In the genomic region with DNA sequence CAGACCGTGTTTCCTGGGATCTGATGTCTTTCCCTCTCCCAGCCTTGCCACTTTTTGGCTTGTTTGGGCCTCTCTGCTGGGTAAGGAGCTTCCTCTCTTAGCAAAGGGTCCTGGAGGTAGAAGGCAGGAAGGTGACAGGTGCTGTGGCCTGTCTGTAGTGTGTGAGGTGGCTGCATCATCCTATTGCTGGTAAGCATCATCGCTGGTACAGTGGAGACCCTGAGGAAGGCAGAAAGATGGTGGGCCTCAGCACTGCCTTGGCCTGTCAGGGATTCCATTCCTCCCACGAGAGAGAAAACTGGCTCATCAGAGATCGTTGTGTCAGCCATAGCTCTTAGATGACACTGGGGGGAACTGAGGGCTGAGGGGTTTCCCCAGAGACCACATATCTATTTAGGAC, we compare ENCODE assay signal across 19 cellular contexts. TPM values are rescaled to one million over a fixed set of nuclear protein-coding genes. Genes with fewer than 3 reads are reported as not detected.
DNase-seq lines count a peak whose midpoint lies in the region; ATAC-seq, FAIRE-seq and TF ChIP-seq lines count a peak whose summit lies in the region.
"Had no signal": no experiment of that assay in that cellular context is flagged by ENCODE, and none has a peak within 500 bp of the region (broad histone marks: within the 10 kb centered on the region; RNA-seq: fewer than 3 reads in every experiment).

No MANE protein-coding gene starts in this region.

- ATAC-seq in CD8-positive, alpha-beta T cell = no peak
- peak; percentile 4 to 29 for ATAC-seq in stimulated activated naive B cell treated with anti-CD40 and anti-IgM and Interleukin-4, amounts not matched to agents 10 μg/mL and 1 μg/mL and 100 μg/mL, for 72 hours (replicated peaks)
- no peak for ATAC-seq in HG02571 (IDR thresholded peaks at IDR 0.05; ENCODE audit: unreplicated experiment)
- ATAC-seq: foreskin keratinocyte, pancreas had no signal

- no peak overlapping the region for H2AFZ ChIP-seq in hepatocyte

- no peaks in the 10 kb centered on the region for H3K27me3 Mint-ChIP-seq in CD8-positive, alpha-beta T cell (ENCODE audit: low read depth)
- H3K27me3 Mint-ChIP-seq in stimulated activated naive B cell treated with anti-CD40 and anti-IgM and Interleukin-4, amounts not matched to agents 10 μg/mL and 1 μg/mL and 100 μg/mL, for 72 hours = peaks cover 22 to 31% of the 10 kb centered on the region in 2 donors
- H3K27me3 Mint-ChIP-seq: activated naive CD8-positive, alpha-beta T cell treated with anti-CD3 and anti-CD28 coated beads, Interleukin-2, amount 10 ng/mL, durations not matched to agents 7 days and 5 days; central memory CD8-positive, alpha-beta T cell had no signal

- no peak overlapping the region for H3K27ac ChIP-seq in CD8-positive, alpha-beta T cell (ENCODE audit: low read depth, low read length)
- H3K27ac ChIP-seq in RWPE1 (peak overlapping the region; percentile 95), hepatocyte (peak overlapping the region; percentile 78), small intestine (ENCODE audit: low read depth in 1 of 2, low read length in 1 of 2) (no peak overlapping the region)
- H3K27ac ChIP-seq: C4-2B, foreskin keratinocyte had no signal

- TF ChIP-seq CTCF in CD8-positive, alpha-beta T cell (IDR thresholded peaks at IDR 0.05) = no peak
- TF ChIP-seq CTCF in RWPE1 (conservative IDR thresholded peaks at IDR 0.05; ENCODE audit: low read depth) (no peak), hepatocyte (IDR thresholded peaks at IDR 0.05; ENCODE audit: poor library complexity) (no peak)

- no peaks in the 10 kb centered on the region for H3K27me3 ChIP-seq in CD8-positive, alpha-beta T cell (ENCODE audit: insufficient read depth, low read length)
- H3K27me3 ChIP-seq in hepatocyte (no peaks in the 10 kb centered on the region), small intestine (ENCODE audit: control insufficient read depth in 2 of 2, insufficient read depth in 2 of 2, low read length in 2 of 2) (no peaks in the 10 kb centered on the region)
- H3K27me3 ChIP-seq: foreskin keratinocyte, pancreas, spleen had no signal

- no peak overlapping the region for H3K4me3 ChIP-seq in CD8-positive, alpha-beta T cell (ENCODE audit: low read depth, low read length)
- no peak overlapping the region for H3K4me3 ChIP-seq in hepatocyte
- H3K4me3 ChIP-seq in small intestine (ENCODE audit: low read depth in 1 of 2, low read length in 2 of 2) = no peak overlapping the region
- H3K4me3 ChIP-seq: pancreas, spleen had no signal

- H3K27ac Mint-ChIP-seq in CD8-positive, alpha-beta T cell = peak overlapping the region; percentile 70
- no peak overlapping the region for H3K27ac Mint-ChIP-seq in stimulated activated naive B cell treated with anti-CD40 and anti-IgM and Interleukin-4, amounts not matched to agents 10 μg/mL and 1 μg/mL and 100 μg/mL, for 72 hours
- H3K27ac Mint-ChIP-seq: activated naive CD8-positive, alpha-beta T cell treated with anti-CD3 and anti-CD28 coated beads, Interleukin-2, amount 10 ng/mL, durations not matched to agents 7 days and 5 days had no signal

- H3K9me3 Mint-ChIP-seq in CD8-positive, alpha-beta T cell = no peaks in the 10 kb centered on the region
- H3K9me3 Mint-ChIP-seq in stimulated activated naive B cell treated with anti-CD40 and anti-IgM and Interleukin-4, amounts not matched to agents 10 μg/mL and 1 μg/mL and 100 μg/mL, for 72 hours = no peaks in the 10 kb centered on the region
- H3K9me3 Mint-ChIP-seq: activated naive CD8-positive, alpha-beta T cell treated with anti-CD3 and anti-CD28 coated beads, Interleukin-2, amount 10 ng/mL, durations not matched to agents 7 days and 5 days; central memory CD8-positive, alpha-beta T cell had no signal

- peaks cover 8% of the 10 kb centered on the region for H3K36me3 ChIP-seq in CD8-positive, alpha-beta T cell (ENCODE audit: insufficient read depth, low read length)
- H3K36me3 ChIP-seq in hepatocyte (replicated peaks; ENCODE audit: insufficient read depth, low read depth) (no peaks in the 10 kb centered on the region), small intestine (ENCODE audit: control insufficient read depth in 2 of 2, insufficient read depth in 2 of 2, low read length in 2 of 2) (peaks cover 0 to 3% of the 10 kb centered on the region in 2 donors)

- CTCF ChIA-PET in CD8-positive, alpha-beta T cell (lab: Charles Lee) = no interaction called here
- CTCF ChIA-PET in RWPE1 (lab: Yijun Ruan, JAX) = no interaction called here

- no peaks in the 10 kb centered on the region for H3K9me3 ChIP-seq in CD8-positive, alpha-beta T cell (ENCODE audit: low read length)
- H3K9me3 ChIP-seq in hepatocyte (ENCODE audit: low read depth) (no peaks in the 10 kb centered on the region), small intestine (ENCODE audit: control insufficient read depth, low read depth) (no peaks in the 10 kb centered on the region)
- H3K9me3 ChIP-seq: pancreas, spleen had no signal

- no peak for DNase-seq in CD8-positive, alpha-beta T cell
- DNase-seq in RWPE1 (ENCODE audit: low spot score) = no peak
- no peak for DNase-seq in hepatocyte (ENCODE audit: low spot score)
- no peak for DNase-seq in stimulated activated naive B cell treated with anti-CD40 and anti-IgM and Interleukin-4, amounts not matched to agents 10 μg/mL and 1 μg/mL and 100 μg/mL, for 72 hours
- no peak for DNase-seq in small intestine
- no peak for DNase-seq in epidermal melanocyte (ENCODE audit: insufficient read length, low spot score)
- DNase-seq in Ammon's horn (ENCODE audit: low spot score) = no peak
- DNase-seq: activated CD4-positive, alpha-beta T cell treated with anti-CD3 and anti-CD28 coated beads for 4 hours; activated naive CD8-positive, alpha-beta T cell treated with anti-CD3 and anti-CD28 coated beads, Interleukin-2, amount 10 ng/mL, durations not matched to agents 7 days and 5 days; foreskin keratinocyte; KG1; mesendoderm; NCI-H1417 treated with DMSO at 0.1 percent for 48 hours; pancreas; spleen had no signal

- 74% methylated on average over 4 of the region's 4 CpGs for WGBS in hepatocyte (ENCODE audit: low lambda C conversion rate, missing lambda C conversion rate)
- WGBS in small intestine, 3 donors = 63 to 93% (median 66%) methylated on average over 4 of the region's 4 CpGs

- FAIRE-seq in small intestine (lab: Jason Lieb, UNC) = no peak
- FAIRE-seq: endometrium, pancreas had no signal

- H3K4me1 ChIP-seq in CD8-positive, alpha-beta T cell (ENCODE audit: insufficient read depth, low read length) = peaks cover 22% of the 10 kb centered on the region
- peaks cover 61% of the 10 kb centered on the region for H3K4me1 ChIP-seq in hepatocyte (ENCODE audit: insufficient read depth)
- peaks cover 0 to 2% of the 10 kb centered on the region in 2 donors for H3K4me1 ChIP-seq in small intestine (ENCODE audit: control insufficient read depth in 2 of 2, insufficient read depth in 1 of 2, low read depth in 1 of 2, low read length in 1 of 2)
- H3K4me1 ChIP-seq: foreskin keratinocyte had no signal

- H4K20me1 ChIP-seq in hepatocyte (ENCODE audit: insufficient read depth, poor library complexity, severe bottlenecking) = peaks cover 98% of the 10 kb centered on the region

- intact Hi-C loops in CD8-positive, alpha-beta T cell (cut with DNase I, micrococcal nuclease) = no loop called here

- POLR2A ChIA-PET in CD8-positive, alpha-beta T cell (lab: Charles Lee) = interaction anchor here (1.2 kb wide), 1 partner anchor 34 kb away, joined by 3 read pairs; no protein-coding TSS in a partner anchor
- POLR2A ChIA-PET in RWPE1 (lab: Yijun Ruan, JAX; ENCODE audit: low non-redundant PET) = no interaction called here

- H3K79me2 ChIP-seq in hepatocyte = peaks cover 98% of the 10 kb centered on the region

- H3K4me2 ChIP-seq in hepatocyte = no peak overlapping the region

- H3K4me3 Mint-ChIP-seq in CD8-positive, alpha-beta T cell = no peak overlapping the region
- H3K4me3 Mint-ChIP-seq in stimulated activated naive B cell treated with anti-CD40 and anti-IgM and Interleukin-4, amounts not matched to agents 10 μg/mL and 1 μg/mL and 100 μg/mL, for 72 hours = no peak overlapping the region
- H3K4me3 Mint-ChIP-seq: activated naive CD8-positive, alpha-beta T cell treated with anti-CD3 and anti-CD28 coated beads, Interleukin-2, amount 10 ng/mL, durations not matched to agents 7 days and 5 days; central memory CD8-positive, alpha-beta T cell had no signal

- no peaks in the 10 kb centered on the region for H3K9me2 ChIP-seq in hepatocyte (replicated peaks; ENCODE audit: insufficient read depth)

- peaks cover 40% of the 10 kb centered on the region for H3K4me1 Mint-ChIP-seq in CD8-positive, alpha-beta T cell (ENCODE audit: low read depth)
- H3K4me1 Mint-ChIP-seq in stimulated activated naive B cell treated with anti-CD40 and anti-IgM and Interleukin-4, amounts not matched to agents 10 μg/mL and 1 μg/mL and 100 μg/mL, for 72 hours = peaks cover 26 to 40% of the 10 kb centered on the region in 2 donors

- H3K36me3 Mint-ChIP-seq in CD8-positive, alpha-beta T cell = peaks cover 8% of the 10 kb centered on the region
- peaks cover 0 to 5% of the 10 kb centered on the region in 2 donors for H3K36me3 Mint-ChIP-seq in stimulated activated naive B cell treated with anti-CD40 and anti-IgM and Interleukin-4, amounts not matched to agents 10 μg/mL and 1 μg/mL and 100 μg/mL, for 72 hours
- H3K36me3 Mint-ChIP-seq: activated naive CD8-positive, alpha-beta T cell treated with anti-CD3 and anti-CD28 coated beads, Interleukin-2, amount 10 ng/mL, durations not matched to agents 7 days and 5 days had no signal

RNA-seq across cellular contexts. Expression of gene ZMIZ1, which starts 46.5 kb away (rescaled TPM):
- total RNA-seq in CD8-positive, alpha-beta T cell = 10 to 100 TPM; 10.1 to 10.8 TPM
- 16.5 and 30.9 TPM in 2 replicates for total RNA-seq in hepatocyte
- 32.4 and 34.4 TPM in 2 replicates for polyA plus RNA-seq in hepatocyte
- polyA plus RNA-seq in small intestine = 10 to 100 TPM; 15.1 to 23.0 (median 16.8) TPM

Comparison
In these comparisons a context has a peak if more than half of its experiments do, and no peak if none do; other contexts are left out.
1. ATAC-seq: peak in stimulated activated naive B cell treated with anti-CD40 and anti-IgM and Interleukin-4, amounts not matched to agents 10 μg/mL and 1 μg/mL and 100 μg/mL, for 72 hours (2 of 2); none in CD8-positive, alpha-beta T cell (single experiment) and HG02571 (single experiment).
2. H3K27ac ChIP-seq: peak in RWPE1 (single experiment) and hepatocyte (single experiment); none in CD8-positive, alpha-beta T cell (single experiment) and small intestine (0 of 2).